In genomic region chr4:24853142-24853541, GRCh38 we compare ENCODE assay signal across 23 cellular contexts. TPM values are rescaled to one million over a fixed set of nuclear protein-coding genes. Genes with fewer than 3 reads are reported as not detected.
DNase-seq lines count a peak whose midpoint lies in the region; ATAC-seq and TF ChIP-seq lines count a peak whose summit lies in the region.
"Had no signal": no experiment of that assay in that cellular context is flagged by ENCODE, and none has a peak within 500 bp of the region (broad histone marks: within the 10 kb centered on the region; RNA-seq: fewer than 3 reads in every experiment).

No MANE protein-coding gene starts in this region.

- peak in 1 of 2 donors; percentile 77 for TF ChIP-seq EP300 in tibial nerve (IDR thresholded peaks at IDR 0.05)

- H3K9me3 ChIP-seq in MG63 (no peaks in the 10 kb centered on the region), tibial nerve (no peaks in the 10 kb centered on the region)
- H3K9me3 ChIP-seq: BLaER1, gastroesophageal sphincter, ovary, thyroid gland had no signal

- no peaks in the 10 kb centered on the region for H3K36me3 ChIP-seq in MG63
- no peaks in the 10 kb centered on the region for H3K36me3 ChIP-seq in tibial nerve
- H3K36me3 ChIP-seq: gastroesophageal sphincter, ovary, thyroid gland had no signal

- DNase-seq in MG63 (peak; percentile 65), astrocyte of the cerebellum (ENCODE audit: low read depth) (peak; percentile 28), foreskin melanocyte (peak; percentile 93), tibial nerve (ENCODE audit: low spot score in 2 of 2) (no peak), MCF 10A (ENCODE audit: unreplicated experiment) (no peak)
- no peak for DNase-seq in activated CD8-positive, alpha-beta memory T cell treated with anti-CD3 and anti-CD28 coated beads for 24 hours
- DNase-seq: activated CD4-positive, alpha-beta memory T cell treated with anti-CD3 and anti-CD28 coated beads, Interleukin-2, amount 10 ng/mL, durations not matched to agents 7 days and 5 days; activated naive CD8-positive, alpha-beta T cell treated with anti-CD3 and anti-CD28 coated beads, Interleukin-2, amount 50 U/mL, for 24 hours; cerebellar nuclear complex; DMS 273 treated with DMSO at 0.1 percent for 48 hours; endodermal cell; GOT3; NCI-H1436; NK-92 treated with Interleukin-12 subunit alpha and Interleukin-12 subunit beta, amount 100 ng/mL, for 24 hours; ovary; small intestine; thyroid gland had no signal

- POLR2A ChIA-PET in MCF 10A (lab: Yijun Ruan, JAX): no interaction called here

- no peak for ATAC-seq in HG03565 (IDR thresholded peaks at IDR 0.05; ENCODE audit: unreplicated experiment)
- ATAC-seq: activated naive CD8-positive, alpha-beta T cell treated with anti-CD3 and anti-CD28 coated beads, Interleukin-2, amount 50 U/mL, for 24 hours; gastroesophageal sphincter; Right ventricle myocardium inferior had no signal

- intact Hi-C loops in MCF 10A (cut with micrococcal nuclease): no loop called here

- H3K27ac Mint-ChIP-seq in MCF 10A (ENCODE audit: low read depth, unreplicated experiment): no peak overlapping the region
- H3K27ac Mint-ChIP-seq: activated CD4-positive, alpha-beta memory T cell treated with anti-CD3 and anti-CD28 coated beads, Interleukin-2, amount 10 ng/mL, durations not matched to agents 7 days and 5 days; activated naive CD8-positive, alpha-beta T cell treated with anti-CD3 and anti-CD28 coated beads, Interleukin-2, amount 50 U/mL, for 24 hours; endodermal cell had no signal

- H3K27me3 Mint-ChIP-seq in MCF 10A (ENCODE audit: insufficient read depth, unreplicated experiment): no peaks in the 10 kb centered on the region
- H3K27me3 Mint-ChIP-seq: activated CD4-positive, alpha-beta memory T cell treated with anti-CD3 and anti-CD28 coated beads, Interleukin-2, amount 10 ng/mL, durations not matched to agents 7 days and 5 days had no signal

- TF ChIP-seq CTCF in astrocyte of the cerebellum (IDR thresholded peaks at IDR 0.05; ENCODE audit: low read depth, low read length, missing control alignments) (no peak), tibial nerve (IDR thresholded peaks at IDR 0.05) (no peak), MCF 10A (IDR thresholded peaks at IDR 0.05; ENCODE audit: unreplicated experiment) (no peak)

- BruUV-seq in MCF 10A (replicated peaks; lab: Mats Ljungman, UMichigan): no TSS peak

- H3K4me3 Mint-ChIP-seq in MCF 10A (ENCODE audit: unreplicated experiment): no peak overlapping the region
- H3K4me3 Mint-ChIP-seq: activated CD4-positive, alpha-beta memory T cell treated with anti-CD3 and anti-CD28 coated beads, Interleukin-2, amount 10 ng/mL, durations not matched to agents 7 days and 5 days; activated naive CD8-positive, alpha-beta T cell treated with anti-CD3 and anti-CD28 coated beads, Interleukin-2, amount 50 U/mL, for 24 hours; endodermal cell had no signal

- no peaks in the 10 kb centered on the region for H3K9me3 Mint-ChIP-seq in MCF 10A (ENCODE audit: unreplicated experiment)
- H3K9me3 Mint-ChIP-seq: activated CD4-positive, alpha-beta memory T cell treated with anti-CD3 and anti-CD28 coated beads, Interleukin-2, amount 10 ng/mL, durations not matched to agents 7 days and 5 days; activated naive CD8-positive, alpha-beta T cell treated with anti-CD3 and anti-CD28 coated beads, Interleukin-2, amount 50 U/mL, for 24 hours; endodermal cell had no signal

- H3K36me3 Mint-ChIP-seq in MCF 10A (ENCODE audit: insufficient read depth, unreplicated experiment): peaks cover 7% of the 10 kb centered on the region

- WGBS in tibial nerve, 2 donors: 54 to 64% methylated on average over 5 of the region's 5 CpGs

- H3K4me3 ChIP-seq in MG63 (no peak overlapping the region), astrocyte of the cerebellum (ENCODE audit: low read depth, low read length) (no peak overlapping the region), tibial nerve (no peak overlapping the region)
- H3K4me3 ChIP-seq: BLaER1, gastroesophageal sphincter, ovary, thyroid gland had no signal

- H3K27me3 ChIP-seq in MG63: no peaks in the 10 kb centered on the region
- no peaks in the 10 kb centered on the region for H3K27me3 ChIP-seq in tibial nerve
- H3K27me3 ChIP-seq: BLaER1, gastroesophageal sphincter, ovary, thyroid gland had no signal

- TF ChIP-seq POLR2A in tibial nerve (IDR thresholded peaks at IDR 0.05): no peak

- H3K4me1 Mint-ChIP-seq in MCF 10A (ENCODE audit: insufficient read depth, unreplicated experiment): peaks cover 19% of the 10 kb centered on the region
- H3K4me1 Mint-ChIP-seq: activated CD4-positive, alpha-beta memory T cell treated with anti-CD3 and anti-CD28 coated beads, Interleukin-2, amount 10 ng/mL, durations not matched to agents 7 days and 5 days; activated naive CD8-positive, alpha-beta T cell treated with anti-CD3 and anti-CD28 coated beads, Interleukin-2, amount 50 U/mL, for 24 hours had no signal

- CTCF ChIA-PET in MCF 10A (lab: Yijun Ruan, JAX): no interaction called here

- H3K4me1 ChIP-seq in tibial nerve: peaks cover 0 to 79% (median 16%) of the 10 kb centered on the region in 4 donors

- peak overlapping the region in 3 of 4 donors; percentile 12 to 83 (median 40) for H3K27ac ChIP-seq in tibial nerve
- H3K27ac ChIP-seq: BLaER1, KMS-11, ovary, thyroid gland had no signal

- in situ Hi-C loops in astrocyte of the cerebellum (cut with HindIII; ENCODE audit: low sequenced_read_pairs): no loop called here

RNA-seq across cellular contexts. Expression of gene SOD3, which starts 57.8 kb away (rescaled TPM):
- not detected in 2 replicates for total RNA-seq in MG63 (2014; rRNA removed; shearing (Covaris generic); ENCODE audit: low replicate concordance)
- total RNA-seq in tibial nerve (100 to 1,000 TPM; 208 to 359 (median 326) TPM), MCF 10A (2022) (not detected in 2 replicates)
- total RNA-seq: activated CD4-positive, alpha-beta memory T cell treated with anti-CD3 and anti-CD28 coated beads, Interleukin-2, amount 10 ng/mL, durations not matched to agents 7 days and 5 days; T-helper 1 cell treated with Interleukin-12 subunit alpha and Interleukin-12 subunit beta and Interleukin-4 antibody, amounts not matched to agents 30 ng/mL and 1 ng/mL, for 36 hours had no signal

RNA-seq across cellular contexts. Expression of gene CCDC149, which starts 59.7 kb away (rescaled TPM):
- total RNA-seq in MG63 (2014; rRNA removed; shearing (Covaris generic); ENCODE audit: low replicate concordance): 2.2 and 2.3 TPM in 2 replicates
- 10 to 100 TPM; 12.2 to 31.2 (median 15.3) TPM for total RNA-seq in tibial nerve
- total RNA-seq in MCF 10A (2022): 12.7 and 15.4 TPM in 2 replicates
- total RNA-seq: activated CD4-positive, alpha-beta memory T cell treated with anti-CD3 and anti-CD28 coated beads, Interleukin-2, amount 10 ng/mL, durations not matched to agents 7 days and 5 days; T-helper 1 cell treated with Interleukin-12 subunit alpha and Interleukin-12 subunit beta and Interleukin-4 antibody, amounts not matched to agents 30 ng/mL and 1 ng/mL, for 36 hours had no signal

Comparison
In these comparisons a context has a peak if more than half of its experiments do, and no peak if none do; other contexts are left out.
1. DNase-seq: peak in MG63 (single experiment), astrocyte of the cerebellum (single experiment) and foreskin melanocyte (single experiment); none in tibial nerve (0 of 2), MCF 10A (single experiment) and activated CD8-positive, alpha-beta memory T cell treated with anti-CD3 and anti-CD28 coated beads for 24 hours (single experiment).
2. RNA of gene SOD3, which starts 57.8 kb away (total RNA-seq): 208 to 359 TPM in tibial nerve; not detected in MG63 and not detected in MCF 10A; every median in the first group is over 100 times any median in the second.